Comparison of ENCODE assay signal across 17 cellular contexts in the genomic region with DNA sequence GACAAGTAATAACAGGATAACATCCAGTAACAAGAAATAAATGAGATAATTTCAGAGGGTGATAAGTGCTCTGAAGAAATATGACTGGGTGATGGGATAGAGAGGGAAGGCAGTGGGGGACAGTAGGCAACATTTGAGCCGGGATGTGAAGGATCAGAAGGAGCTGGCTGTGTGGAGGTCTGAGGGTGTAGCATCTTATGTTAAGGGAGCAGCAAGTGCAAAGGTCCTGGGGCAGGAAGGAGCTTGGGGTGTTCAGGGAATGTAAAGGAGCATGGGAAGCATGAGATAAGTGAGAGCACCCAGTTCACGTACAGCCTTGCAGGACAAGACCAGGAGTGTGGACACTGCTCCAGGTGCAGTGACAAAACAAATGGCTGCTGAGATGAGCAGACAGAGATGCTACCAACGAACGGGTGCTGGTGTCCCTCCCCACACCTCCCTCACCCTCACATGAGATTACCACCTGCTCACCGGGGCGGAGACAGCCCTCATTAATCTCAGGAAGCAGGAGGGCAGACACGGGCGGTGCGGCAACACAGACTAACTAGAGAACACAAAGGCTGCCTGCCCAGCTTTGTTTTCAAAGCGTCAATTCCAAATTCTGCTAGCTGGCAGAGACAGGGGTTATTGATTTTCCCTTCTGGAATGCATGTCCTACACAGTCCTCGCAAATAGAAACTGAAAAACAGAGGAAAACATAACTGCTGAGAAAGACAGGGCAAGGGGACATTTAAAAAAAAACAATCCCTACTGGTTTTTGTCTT.
DNase-seq lines count a peak whose midpoint lies in the region; ATAC-seq and TF ChIP-seq lines count a peak whose summit lies in the region.
"Had no signal": no experiment of that assay in that cellular context is flagged by ENCODE, and none has a peak within 500 bp of the region (broad histone marks: within the 10 kb centered on the region; RNA-seq: fewer than 3 reads in every experiment).

No MANE protein-coding gene starts in this region.

- no peaks in the 10 kb centered on the region for H3K9me3 Mint-ChIP-seq in nephron progenitor cell
- H3K9me3 Mint-ChIP-seq: T-cell had no signal

- H3K4me1 Mint-ChIP-seq in nephron progenitor cell = peaks cover 49% of the 10 kb centered on the region
- H3K4me1 Mint-ChIP-seq: CD4-positive, alpha-beta memory T cell; T-cell had no signal

- DNase-seq in NCI-H1105 treated with DMSO at 0.1 percent for 48 hours (lab: John Stamatoyannopoulos, UW) (peak; percentile 52), NCI-H1105 (lab: John Stamatoyannopoulos, UW) (no peak), NCI-H1092 treated with DMSO at 0.1 percent for 48 hours (lab: John Stamatoyannopoulos, UW) (peak; percentile 14), WERI-Rb-1 (peak; percentile 33), nephron progenitor cell (peak; percentile 51), Kasumi-1 (lab: John Stamatoyannopoulos, UW) (no peak)
- DNase-seq: activated CD4-positive, CD25-positive, alpha-beta regulatory T cell; activated naive CD4-positive, alpha-beta T cell treated with Interleukin-2 at 50 U/mL for 16 hours; CD4-positive, alpha-beta memory T cell; hypothalamus; left colon; NCI-H524 treated with DMSO at 0.1 percent for 48 hours; psoas muscle; T-cell had no signal

- H3K27ac ChIP-seq in WERI-Rb-1 = no peak overlapping the region
- H3K27ac ChIP-seq: psoas muscle, suprapubic skin had no signal

- H3K27me3 Mint-ChIP-seq in nephron progenitor cell (ENCODE audit: low read depth, poor library complexity) = no peaks in the 10 kb centered on the region

- no peak overlapping the region for H3K4me3 ChIP-seq in WERI-Rb-1 (ENCODE audit: low read depth, low read length)
- H3K4me3 ChIP-seq: psoas muscle, suprapubic skin had no signal

- peaks cover 94% of the 10 kb centered on the region for H3K27me3 ChIP-seq in WERI-Rb-1 (ENCODE audit: insufficient read depth, low read depth, severe bottlenecking)

- no peak overlapping the region for H3K4me3 Mint-ChIP-seq in nephron progenitor cell
- H3K4me3 Mint-ChIP-seq: CD4-positive, alpha-beta memory T cell; T-cell had no signal

- H3K9me3 ChIP-seq in WERI-Rb-1 (ENCODE audit: severe bottlenecking) = no peaks in the 10 kb centered on the region
- H3K9me3 ChIP-seq: psoas muscle, suprapubic skin had no signal

- no peaks in the 10 kb centered on the region for H3K36me3 Mint-ChIP-seq in nephron progenitor cell (ENCODE audit: low read depth)
- H3K36me3 Mint-ChIP-seq: CD4-positive, alpha-beta memory T cell; T-cell had no signal

- ATAC-seq in HG02973 (IDR thresholded peaks at IDR 0.05; ENCODE audit: unreplicated experiment) (no peak), HG03432 (IDR thresholded peaks at IDR 0.05; ENCODE audit: unreplicated experiment) (no peak)
- ATAC-seq: left colon, psoas muscle, T-cell had no signal

- TF ChIP-seq CTCF in WERI-Rb-1 (IDR thresholded peaks at IDR 0.05; ENCODE audit: low read depth, low read length) (no peak), nephron progenitor cell (IDR thresholded peaks at IDR 0.05) (no peak)

- peak overlapping the region; percentile 80 for H3K27ac Mint-ChIP-seq in nephron progenitor cell
- H3K27ac Mint-ChIP-seq: CD4-positive, alpha-beta memory T cell; T-cell had no signal

- H3K36me3 ChIP-seq in WERI-Rb-1 = no peaks in the 10 kb centered on the region
- H3K36me3 ChIP-seq: suprapubic skin had no signal

Comparison
In these comparisons a context has a peak if more than half of its experiments do, and no peak if none do; other contexts are left out.
1. DNase-seq: peak in NCI-H1105 treated with DMSO at 0.1 percent for 48 hours (single experiment), NCI-H1092 treated with DMSO at 0.1 percent for 48 hours (single experiment), WERI-Rb-1 (single experiment) and nephron progenitor cell (single experiment); none in NCI-H1105 (single experiment) and Kasumi-1 (0 of 2).